ENCODE assay signal across 9 cellular contexts in the genomic region with DNA sequence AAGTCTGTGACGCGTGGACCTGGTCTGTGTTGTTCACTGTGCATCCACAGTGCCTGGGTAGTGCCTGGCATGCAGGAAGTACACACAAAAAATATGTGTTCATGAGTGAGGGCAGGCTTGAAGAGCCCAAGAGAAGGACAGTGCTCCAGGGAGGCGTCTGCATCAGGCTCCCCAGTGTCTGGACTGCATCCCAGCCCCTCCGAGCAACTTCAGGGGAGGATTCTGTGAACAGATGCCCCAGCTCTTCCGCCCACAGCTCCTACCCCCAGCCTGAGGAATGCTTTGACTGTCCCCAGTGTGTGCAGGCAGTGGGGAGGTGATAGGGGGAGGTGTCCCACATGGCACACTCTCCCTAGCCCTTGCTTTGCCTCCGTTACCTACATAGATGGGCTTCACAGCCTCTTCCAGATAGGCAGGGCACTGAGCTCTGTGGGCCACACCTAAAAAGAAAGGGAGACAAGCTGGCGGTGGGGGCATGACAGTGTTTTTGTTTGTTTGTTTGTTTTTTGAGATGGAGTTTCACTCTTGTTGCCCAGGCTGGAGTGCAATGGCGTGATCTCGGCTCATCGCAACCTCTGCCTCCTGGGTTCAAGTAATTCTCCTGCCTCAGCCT. TPM values are rescaled to one million over a fixed set of nuclear protein-coding genes. Genes with fewer than 3 reads are reported as not detected.
DNase-seq lines count a peak whose midpoint lies in the region; ATAC-seq and TF ChIP-seq lines count a peak whose summit lies in the region.
"Had no signal": no experiment of that assay in that cellular context is flagged by ENCODE, and none has a peak within 500 bp of the region (broad histone marks: within the 10 kb centered on the region; RNA-seq: fewer than 3 reads in every experiment).

No MANE protein-coding gene starts in this region.

- H2BK120ac ChIP-seq in mesenchymal stem cell (ENCODE audit: low read depth, low read length): no peak overlapping the region

- no peak for TF ChIP-seq POLR2A in thyroid gland (IDR thresholded peaks at IDR 0.05)

- peak overlapping the region; percentile 31 to 82 for H2BK12ac ChIP-seq in mesenchymal stem cell (ENCODE audit: low read length in 2 of 2)

- H3K36me3 ChIP-seq in mesenchymal stem cell (ENCODE audit: control insufficient read depth in 1 of 2, insufficient read depth in 2 of 2, low read depth in 1 of 2, low read length in 2 of 2) (peaks cover 4 to 9% of the 10 kb centered on the region in 2 experiments), thyroid gland (no peaks in the 10 kb centered on the region)

- no peaks in the 10 kb centered on the region for H3K27me3 Mint-ChIP-seq in activated T-cell treated with anti-CD3 and anti-CD28 coated beads, Interleukin-2, amount 50 U/mL, for 24 hours
- H3K27me3 Mint-ChIP-seq in activated T-helper 1 cell treated with anti-CD3 and anti-CD28 coated beads, Interleukin-12 subunit alpha, Interleukin-12 subunit beta, Interleukin-2, Interleukin-4 antibody, amounts not matched to agents 30 ng/mL and 10 ng/mL and 1 ng/mL, durations not matched to agents 14 hours and 24 hours and 36 hours (ENCODE audit: insufficient read depth): no peaks in the 10 kb centered on the region

- ATAC-seq in HG03196 (IDR thresholded peaks at IDR 0.05; ENCODE audit: unreplicated experiment): no peak
- no peak for ATAC-seq in HG03439 (IDR thresholded peaks at IDR 0.05; ENCODE audit: unreplicated experiment)

- peak overlapping the region; percentile 59 to 96 for H3K18ac ChIP-seq in mesenchymal stem cell (ENCODE audit: low read depth in 1 of 2, low read length in 2 of 2)

- H2BK5ac ChIP-seq in mesenchymal stem cell (ENCODE audit: low read depth, low read length, poor library complexity, severe bottlenecking): no peak overlapping the region

- H3K4me1 ChIP-seq in mesenchymal stem cell (ENCODE audit: control insufficient read depth, insufficient read depth, low read depth, low read length) (peaks cover 45% of the 10 kb centered on the region), thyroid gland (peaks cover 13 to 39% of the 10 kb centered on the region in 2 donors)

- H3K4me1 Mint-ChIP-seq in activated T-cell treated with anti-CD3 and anti-CD28 coated beads, Interleukin-2, amount 50 U/mL, for 24 hours (ENCODE audit: low read depth): peaks cover 85% of the 10 kb centered on the region
- peaks cover 93% of the 10 kb centered on the region for H3K4me1 Mint-ChIP-seq in activated T-helper 1 cell treated with anti-CD3 and anti-CD28 coated beads, Interleukin-12 subunit alpha, Interleukin-12 subunit beta, Interleukin-2, Interleukin-4 antibody, amounts not matched to agents 30 ng/mL and 10 ng/mL and 1 ng/mL, durations not matched to agents 14 hours and 24 hours and 36 hours (ENCODE audit: low read depth)

- no peak overlapping the region for H3K4me2 ChIP-seq in mesenchymal stem cell (ENCODE audit: low read length, poor library complexity, severe bottlenecking)

- H2AFZ ChIP-seq in mesenchymal stem cell (ENCODE audit: low read depth, low read length): no peak overlapping the region

- H3K27me3 ChIP-seq in mesenchymal stem cell (ENCODE audit: control insufficient read depth in 1 of 2, insufficient read depth in 1 of 2, low read length in 2 of 2) (no peaks in the 10 kb centered on the region), thyroid gland (no peaks in the 10 kb centered on the region)

- H3K36me3 Mint-ChIP-seq in activated T-cell treated with anti-CD3 and anti-CD28 coated beads, Interleukin-2, amount 50 U/mL, for 24 hours (ENCODE audit: low read depth): peaks cover 24% of the 10 kb centered on the region
- peaks cover 28% of the 10 kb centered on the region for H3K36me3 Mint-ChIP-seq in activated T-helper 1 cell treated with anti-CD3 and anti-CD28 coated beads, Interleukin-12 subunit alpha, Interleukin-12 subunit beta, Interleukin-2, Interleukin-4 antibody, amounts not matched to agents 30 ng/mL and 10 ng/mL and 1 ng/mL, durations not matched to agents 14 hours and 24 hours and 36 hours (ENCODE audit: low read depth)

- H4K8ac ChIP-seq in mesenchymal stem cell (ENCODE audit: low read length): peak overlapping the region; percentile 92

- peak; percentile 34 for DNase-seq in activated T-cell treated with anti-CD3 and anti-CD28 coated beads, Interleukin-2, amount 50 U/mL, for 24 hours
- no peak for DNase-seq in activated T-cell treated with anti-CD3 and anti-CD28 coated beads, Interleukin-2, amount 50 U/mL, for 1 hour
- DNase-seq in activated T-helper 1 cell treated with anti-CD3 and anti-CD28 coated beads, Interleukin-12 subunit alpha, Interleukin-12 subunit beta, Interleukin-2, Interleukin-4 antibody, amounts not matched to agents 30 ng/mL and 10 ng/mL and 1 ng/mL, durations not matched to agents 14 hours and 24 hours and 36 hours (ENCODE audit: low spot score): no peak
- DNase-seq in mesenchymal stem cell: peak; percentile 47
- DNase-seq in thyroid gland: no peak
- DNase-seq in NCI-H748 (lab: John Stamatoyannopoulos, UW; ENCODE audit: unreplicated experiment): no peak
- DNase-seq: KG1 had no signal

- H3K27ac Mint-ChIP-seq in activated T-cell treated with anti-CD3 and anti-CD28 coated beads, Interleukin-2, amount 50 U/mL, for 24 hours: peak overlapping the region; percentile 92
- peak overlapping the region; percentile 97 for H3K27ac Mint-ChIP-seq in activated T-helper 1 cell treated with anti-CD3 and anti-CD28 coated beads, Interleukin-12 subunit alpha, Interleukin-12 subunit beta, Interleukin-2, Interleukin-4 antibody, amounts not matched to agents 30 ng/mL and 10 ng/mL and 1 ng/mL, durations not matched to agents 14 hours and 24 hours and 36 hours

- no peak overlapping the region for H3K4me3 ChIP-seq in mesenchymal stem cell (ENCODE audit: insufficient read depth in 1 of 2, low read depth in 1 of 2, low read length in 2 of 2)
- no peak overlapping the region for H3K4me3 ChIP-seq in thyroid gland (replicated peaks in 1 of 3)

- H3K9ac ChIP-seq in mesenchymal stem cell (ENCODE audit: low read length): no peak overlapping the region

- H2AK5ac ChIP-seq in mesenchymal stem cell (ENCODE audit: low read length, severe bottlenecking): peak overlapping the region; percentile 10

- intact Hi-C loops in activated T-helper 1 cell treated with anti-CD3 and anti-CD28 coated beads, Interleukin-12 subunit alpha, Interleukin-12 subunit beta, Interleukin-2, Interleukin-4 antibody, amounts not matched to agents 30 ng/mL and 10 ng/mL and 1 ng/mL, durations not matched to agents 14 hours and 24 hours and 36 hours (cut with micrococcal nuclease): no loop called here
- intact Hi-C loops in thyroid gland (cut with DNase I): no loop called here

- H3K4me3 Mint-ChIP-seq in activated T-cell treated with anti-CD3 and anti-CD28 coated beads, Interleukin-2, amount 50 U/mL, for 24 hours: peak overlapping the region; percentile 68
- H3K4me3 Mint-ChIP-seq in activated T-helper 1 cell treated with anti-CD3 and anti-CD28 coated beads, Interleukin-12 subunit alpha, Interleukin-12 subunit beta, Interleukin-2, Interleukin-4 antibody, amounts not matched to agents 30 ng/mL and 10 ng/mL and 1 ng/mL, durations not matched to agents 14 hours and 24 hours and 36 hours: peak overlapping the region; percentile 77

- no peak overlapping the region for H3K23ac ChIP-seq in mesenchymal stem cell (ENCODE audit: low read length in 2 of 2)

- H3K79me1 ChIP-seq in mesenchymal stem cell (replicated peaks; ENCODE audit: low read length, poor library complexity, severe bottlenecking): peaks cover 8% of the 10 kb centered on the region

- H3K27ac ChIP-seq in mesenchymal stem cell (ENCODE audit: low read length, poor library complexity, severe bottlenecking) (peak overlapping the region; percentile 87), thyroid gland (peak overlapping the region in 2 of 3 donors; percentile 80 to 82)

- H3K9me3 Mint-ChIP-seq in activated T-cell treated with anti-CD3 and anti-CD28 coated beads, Interleukin-2, amount 50 U/mL, for 24 hours: no peaks in the 10 kb centered on the region
- no peaks in the 10 kb centered on the region for H3K9me3 Mint-ChIP-seq in activated T-helper 1 cell treated with anti-CD3 and anti-CD28 coated beads, Interleukin-12 subunit alpha, Interleukin-12 subunit beta, Interleukin-2, Interleukin-4 antibody, amounts not matched to agents 30 ng/mL and 10 ng/mL and 1 ng/mL, durations not matched to agents 14 hours and 24 hours and 36 hours

- peak overlapping the region; percentile 87 for H2BK15ac ChIP-seq in mesenchymal stem cell (ENCODE audit: low read depth, poor library complexity, severe bottlenecking)

- H3K9me3 ChIP-seq in mesenchymal stem cell (ENCODE audit: control insufficient read depth, low read length) (no peaks in the 10 kb centered on the region), thyroid gland (no peaks in the 10 kb centered on the region)

- H4K91ac ChIP-seq in mesenchymal stem cell (ENCODE audit: low read length): peak overlapping the region; percentile 65

- H3K14ac ChIP-seq in mesenchymal stem cell (ENCODE audit: low read length in 2 of 2): no peak overlapping the region

- H3K4ac ChIP-seq in mesenchymal stem cell (ENCODE audit: low read depth in 1 of 2, low read length in 2 of 2): peak overlapping the region; percentile 8 to 21

- WGBS in mesenchymal stem cell: 93% methylated on average over 8 of the region's 10 CpGs
- WGBS in thyroid gland, 2 donors: 77 to 90% methylated on average over 9 to 10 of the region's 10 CpGs

- no peak for TF ChIP-seq CTCF in thyroid gland (IDR thresholded peaks at IDR 0.05)

RNA-seq across cellular contexts. Expression of gene IRF1, which starts 25.4 kb away (rescaled TPM):
- total RNA-seq in activated T-helper 1 cell treated with anti-CD3 and anti-CD28 coated beads, Interleukin-12 subunit alpha, Interleukin-12 subunit beta, Interleukin-2, Interleukin-4 antibody, amounts not matched to agents 30 ng/mL and 10 ng/mL and 1 ng/mL, durations not matched to agents 14 hours and 24 hours and 36 hours: 190 and 198 TPM in 2 replicates
- polyA plus RNA-seq in mesenchymal stem cell (2013, experiment 1 of 2): 33.6 TPM
- 35.8 TPM for polyA plus RNA-seq in mesenchymal stem cell (2013, experiment 2 of 2)
- 10 to 100 TPM; 24.6 to 49.7 (median 32.1) TPM for total RNA-seq in thyroid gland

Comparison
In these comparisons a context has a peak if more than half of its experiments do, and no peak if none do; other contexts are left out.
1. DNase-seq: peak in activated T-cell treated with anti-CD3 and anti-CD28 coated beads, Interleukin-2, amount 50 U/mL, for 24 hours (single experiment) and mesenchymal stem cell (single experiment); none in activated T-cell treated with anti-CD3 and anti-CD28 coated beads, Interleukin-2, amount 50 U/mL, for 1 hour (single experiment), activated T-helper 1 cell treated with anti-CD3 and anti-CD28 coated beads, Interleukin-12 subunit alpha, Interleukin-12 subunit beta, Interleukin-2, Interleukin-4 antibody, amounts not matched to agents 30 ng/mL and 10 ng/mL and 1 ng/mL, durations not matched to agents 14 hours and 24 hours and 36 hours (single experiment), thyroid gland (0 of 2) and NCI-H748 (single experiment).